ENCODE assay signal across 8 cellular contexts in genomic region chr2:88627055-88627855, GRCh38. TPM values are rescaled to one million over a fixed set of nuclear protein-coding genes. Genes with fewer than 3 reads are reported as not detected.
DNase-seq lines count a peak whose midpoint lies in the region; ATAC-seq, FAIRE-seq and TF ChIP-seq lines count a peak whose summit lies in the region.

Gene EIF2AK3, minus strand, starts transcription at chr2:88627464. Its CDS starts 190 bp downstream, at chr2:88627274.

- H3K4me3 ChIP-seq in kidney (ENCODE audit: low read length in 2 of 2): peak within 1 kb of the TSS; percentile 83 to 84

- TF ChIP-seq CTCF in chondrocyte (IDR thresholded peaks at IDR 0.05): no peak
- TF ChIP-seq CTCF in kidney (IDR thresholded peaks at IDR 0.05; ENCODE audit: borderline replicate concordance, extremely low read depth, insufficient read depth): peak; percentile 12

- H3K9me3 Mint-ChIP-seq in chondrocyte (ENCODE audit: low read depth): no peaks in the 10 kb centered on the region

- H3K9me3 ChIP-seq in kidney (ENCODE audit: control insufficient read depth in 1 of 2, low read length in 2 of 2): no peaks in the 10 kb centered on the region

- intact Hi-C loops in kidney (cut with DNase I): no loop called here

- DNase-seq in AML-193 (lab: John Stamatoyannopoulos, UW) (peak; percentile 98 to 99), NCI-H510A treated with DMSO at 0.1 percent for 48 hours (lab: John Stamatoyannopoulos, UW) (peak; percentile 99), chondrocyte (ENCODE audit: low spot score) (peak; percentile 98), kidney (peak; percentile 99)
- peak; percentile 86 to 90 for DNase-seq in activated CD4-positive, alpha-beta T cell treated with anti-CD3 and anti-CD28 coated beads for 24 hours (ENCODE audit: low read depth in 2 of 2)
- peak; percentile 95 for DNase-seq in stimulated activated CD4-positive, alpha-beta T cell treated with anti-CD3 and anti-CD28 coated beads, Interleukin-15, amount 100 ng/mL, for 24 hours

- H3K36me3 Mint-ChIP-seq in chondrocyte (ENCODE audit: low read depth): no peaks in the 10 kb centered on the region

- no peaks in the 10 kb centered on the region for H3K27me3 Mint-ChIP-seq in chondrocyte (ENCODE audit: low read depth)

- H3K4me1 ChIP-seq in kidney (ENCODE audit: control insufficient read depth in 1 of 2, insufficient read depth in 1 of 2, low read depth in 1 of 2, low read length in 2 of 2): peaks cover 4 to 6% of the 10 kb centered on the region in 2 donors

- H3K4me3 Mint-ChIP-seq in chondrocyte (ENCODE audit: unreplicated experiment): peak within 1 kb of the TSS; percentile 86

- peaks cover 16% of the 10 kb centered on the region for H3K4me1 Mint-ChIP-seq in chondrocyte (ENCODE audit: low read depth)

- peak within 1 kb of the TSS; percentile 99 for H3K27ac ChIP-seq in kidney (ENCODE audit: low read depth in 2 of 2, low read length in 2 of 2)

- peak within 1 kb of the TSS; percentile 88 to 97 for H3K9ac ChIP-seq in kidney (ENCODE audit: low read length in 2 of 2)

- FAIRE-seq in kidney (lab: Jason Lieb, UNC): peak; percentile 99

- peak; percentile 85 for ATAC-seq in HG03439 (IDR thresholded peaks at IDR 0.05; ENCODE audit: unreplicated experiment)

- peak within 1 kb of the TSS; percentile 87 for H3K27ac Mint-ChIP-seq in chondrocyte (ENCODE audit: unreplicated experiment)

- H3K36me3 ChIP-seq in kidney (ENCODE audit: control insufficient read depth in 1 of 2, insufficient read depth in 2 of 2, low read length in 2 of 2): no peaks in the 10 kb centered on the region

- TF ChIP-seq POLR2A in GM19193 (IDR thresholded peaks at IDR 0.05; ENCODE audit: extremely low read depth, insufficient read depth, insufficient read length): peak; percentile 90

RNA-seq across cellular contexts. Expression of gene EIF2AK3, which starts in this region (rescaled TPM):
- 18.5 to 19.8 TPM (median 19.3 TPM) in 3 replicates for total RNA-seq in chondrocyte
- 20.8 TPM for total RNA-seq in kidney
- polyA plus RNA-seq in kidney (ENCODE audit: insufficient read depth, low read depth, low replicate concordance): 5.7 TPM

Comparison
In these comparisons a context has a peak if more than half of its experiments do, and no peak if none do; other contexts are left out.
1. Peak in every context shown above with its lines: DNase-seq, ATAC-seq, H3K4me3 ChIP-seq and H3K27ac ChIP-seq.